In the genomic region with DNA sequence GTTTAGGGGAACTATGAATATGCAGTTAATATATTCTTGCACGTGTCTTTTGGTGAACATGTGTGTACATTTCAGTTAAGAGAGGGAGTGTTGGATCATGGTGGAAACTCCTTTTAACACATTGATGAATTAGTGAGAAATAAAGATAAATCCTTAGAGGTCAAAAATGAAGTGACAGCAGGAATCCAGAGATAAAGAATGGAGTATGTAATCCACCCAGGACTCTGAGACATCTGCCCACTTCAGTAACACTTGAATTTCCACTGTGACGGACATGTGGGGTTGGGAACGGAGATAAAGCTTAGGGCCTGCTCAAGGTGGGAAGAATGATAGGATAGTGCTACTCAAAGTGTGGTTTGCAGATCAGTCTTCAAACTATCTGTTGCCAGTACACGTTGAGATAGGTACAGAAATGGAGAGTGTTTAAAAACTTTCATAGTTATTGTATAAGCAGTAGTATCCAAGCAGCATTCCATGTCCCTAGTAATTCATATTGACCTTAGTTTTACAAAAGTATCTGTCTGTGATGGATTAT, we compare ENCODE assay signal across 23 cellular contexts. TPM values are rescaled to one million over a fixed set of nuclear protein-coding genes. Genes with fewer than 3 reads are reported as not detected.
"Had no signal": no experiment of that assay in that cellular context is flagged by ENCODE, and none has a peak within 500 bp of the region (broad histone marks: within the 10 kb centered on the region; RNA-seq: fewer than 3 reads in every experiment).

No MANE protein-coding gene starts in this region.

- ATAC-seq: activated CD4-positive, CD25-positive, alpha-beta regulatory T cell treated with anti-CD3 and anti-CD28 coated beads, Interleukin-2, amount 50 U/mL, for 24 hours; activated CD8-positive, alpha-beta T cell treated with anti-CD3 and anti-CD28 coated beads, Interleukin-2, amount 10 ng/mL, durations not matched to agents 7 days and 5 days; T-cell had no signal

- H3K4me1 ChIP-seq: adrenal gland had no signal

- H3K36me3 ChIP-seq: adrenal gland had no signal

- H3K27ac ChIP-seq: adrenal gland, SK-N-MC had no signal

- H3K4me3 ChIP-seq: adrenal gland, SK-N-MC had no signal

- DNase-seq: activated CD4-positive, alpha-beta T cell treated with anti-CD3 and anti-CD28 coated beads for 48 hours; activated CD4-positive, alpha-beta T cell treated with anti-CD3 and anti-CD28 coated beads, Interleukin-2, amount 50 U/mL, for 4 hours; activated CD8-positive, alpha-beta memory T cell treated with anti-CD3 and anti-CD28 coated beads, Interleukin-2, amount 50 U/mL, for 48 hours; activated CD8-positive, alpha-beta T cell treated with anti-CD3 and anti-CD28 coated beads, Interleukin-2, amount 10 ng/mL, durations not matched to agents 7 days and 5 days; activated naive CD4-positive, alpha-beta T cell treated with anti-CD3 and anti-CD28 coated beads, Interleukin-2, amount 50 U/mL, for 16 hours; activated naive CD8-positive, alpha-beta T cell treated with anti-CD3 and anti-CD28 coated beads, Interleukin-2, amount 10 ng/mL, durations not matched to agents 7 days and 5 days; activated T-cell treated with anti-CD3 and anti-CD28 coated beads, Interleukin-2, amount 50 U/mL, for 1 hour; adrenal gland; anterior cingulate cortex; cerebellar nuclear complex; KBM-7; NCI-H1105 treated with DMSO at 0.1 percent for 48 hours; NCI-H1436 treated with DMSO at 0.1 percent for 48 hours; NCI-H187; NCI-H2081; NCI-H446; NCI-H526; T-cell; T-helper 2 cell; T1000 had no signal

- H3K9me3 ChIP-seq: adrenal gland had no signal

RNA-seq across cellular contexts. Expression of gene RELN, which starts 6.6 kb away (rescaled TPM):
- total RNA-seq: activated CD8-positive, alpha-beta T cell treated with anti-CD3 and anti-CD28 coated beads, Interleukin-2, amount 10 ng/mL, durations not matched to agents 7 days and 5 days; activated naive CD8-positive, alpha-beta T cell treated with anti-CD3 and anti-CD28 coated beads, Interleukin-2, amount 10 ng/mL, durations not matched to agents 7 days and 5 days; RPMI7951 had no signal
